ENCODE assay signal across 10 cellular contexts in genomic region chr10:122490786-122491680, GRCh38. TPM values are rescaled to one million over a fixed set of nuclear protein-coding genes. Genes with fewer than 3 reads are reported as not detected.
DNase-seq lines count a peak whose midpoint lies in the region; ATAC-seq and TF ChIP-seq lines count a peak whose summit lies in the region.
"Had no signal": no experiment of that assay in that cellular context is flagged by ENCODE, and none has a peak within 500 bp of the region (broad histone marks: within the 10 kb centered on the region; RNA-seq: fewer than 3 reads in every experiment).

No MANE protein-coding gene starts in this region.

- ATAC-seq in PC-3: no peak
- no peak for ATAC-seq in GM19463 (IDR thresholded peaks at IDR 0.05; ENCODE audit: unreplicated experiment)
- ATAC-seq: sciatic nerve had no signal

- 82% methylated on average over 26 of the region's 26 CpGs for WGBS in hepatocyte (ENCODE audit: low lambda C conversion rate, missing lambda C conversion rate)

- no peaks in the 10 kb centered on the region for H3K79me2 ChIP-seq in PC-3 (ENCODE audit: low read length)
- H3K79me2 ChIP-seq in hepatocyte: no peaks in the 10 kb centered on the region

- no peak overlapping the region for H2AFZ ChIP-seq in PC-3 (ENCODE audit: low read length)
- no peak overlapping the region for H2AFZ ChIP-seq in hepatocyte

- POLR2A ChIA-PET in PC-3 (lab: Charles Lee; ENCODE audit: unreplicated experiment): interaction anchor here (0.5 kb wide), 1 partner anchor 490 kb away, joined by 3 read pairs; no protein-coding TSS in a partner anchor

- CTCF ChIA-PET in PC-3 (lab: Charles Lee): no interaction called here

- no peaks in the 10 kb centered on the region for H4K20me1 ChIP-seq in PC-3 (ENCODE audit: low read length)
- no peaks in the 10 kb centered on the region for H4K20me1 ChIP-seq in hepatocyte (ENCODE audit: insufficient read depth, poor library complexity, severe bottlenecking)

- H3K9me2 ChIP-seq in PC-3 (replicated peaks; ENCODE audit: low read length) (no peaks in the 10 kb centered on the region), hepatocyte (replicated peaks; ENCODE audit: insufficient read depth) (no peaks in the 10 kb centered on the region)

- DNase-seq in PC-3 (no peak), fibroblast of pulmonary artery (ENCODE audit: low read depth) (peak; percentile 43), NCI-H82 treated with DMSO at 0.1 percent for 48 hours (lab: John Stamatoyannopoulos, UW; ENCODE audit: unreplicated experiment) (no peak), hepatocyte (ENCODE audit: low spot score) (no peak)
- peak; percentile 46 to 60 for DNase-seq in activated T-cell treated with anti-CD3 and anti-CD28 coated beads, Interleukin-2, amount 50 U/mL, for 48 hours
- DNase-seq in stimulated activated CD8-positive, alpha-beta memory T cell treated with anti-CD3 and anti-CD28 coated beads, Interleukin-7, amount 100 ng/mL, for 48 hours (ENCODE audit: extremely low read depth in 1 of 2, low read depth in 1 of 2): peak; percentile 22 to 26
- DNase-seq: KBM-7 had no signal

- H3F3A ChIP-seq in PC-3 (ENCODE audit: low read length, unreplicated experiment): no peaks in the 10 kb centered on the region

- H3K4me3 ChIP-seq in PC-3 (ENCODE audit: low read length): no peak overlapping the region
- no peak overlapping the region for H3K4me3 ChIP-seq in fibroblast of pulmonary artery (replicated peaks; ENCODE audit: low read depth, low read length)
- H3K4me3 ChIP-seq in hepatocyte: no peak overlapping the region

- no peak for TF ChIP-seq CTCF in PC-3 (conservative IDR thresholded peaks at IDR 0.05; ENCODE audit: low read depth, low read length)
- TF ChIP-seq CTCF in fibroblast of pulmonary artery (IDR thresholded peaks at IDR 0.05; ENCODE audit: low read length, missing control alignments): no peak
- no peak for TF ChIP-seq CTCF in hepatocyte (IDR thresholded peaks at IDR 0.05; ENCODE audit: poor library complexity)

- intact Hi-C loops in PC-3 (cut with micrococcal nuclease): no loop called here

- peaks cover 33% of the 10 kb centered on the region for H3K4me1 ChIP-seq in PC-3 (ENCODE audit: insufficient read depth, low read length)
- peaks cover 21% of the 10 kb centered on the region for H3K4me1 ChIP-seq in hepatocyte (ENCODE audit: insufficient read depth)

- no peak overlapping the region for H3K9ac ChIP-seq in PC-3 (ENCODE audit: low read length)

- H3K4me2 ChIP-seq in PC-3 (ENCODE audit: low read length) (no peak overlapping the region), hepatocyte (no peak overlapping the region)

- H3K9me3 ChIP-seq in PC-3 (ENCODE audit: low read length): no peaks in the 10 kb centered on the region
- H3K9me3 ChIP-seq in hepatocyte (ENCODE audit: low read depth): no peaks in the 10 kb centered on the region

- no peaks in the 10 kb centered on the region for H3K36me3 ChIP-seq in PC-3 (ENCODE audit: low read depth, low read length)
- no peaks in the 10 kb centered on the region for H3K36me3 ChIP-seq in hepatocyte (replicated peaks; ENCODE audit: insufficient read depth, low read depth)

- H3K27me3 ChIP-seq in PC-3 (ENCODE audit: low read length) (no peaks in the 10 kb centered on the region), hepatocyte (no peaks in the 10 kb centered on the region)

- H3K27ac ChIP-seq in PC-3 (ENCODE audit: low read length): peak overlapping the region; percentile 37; the same call in 1 of the 2 replicates
- no peak overlapping the region for H3K27ac ChIP-seq in hepatocyte

- BruUV-seq in PC-3 (replicated peaks; lab: Mats Ljungman, UMichigan): no TSS peak

RNA-seq across cellular contexts. Expression of gene HTRA1, which starts 29.7 kb away (rescaled TPM):
- total RNA-seq in PC-3 (2014; rRNA removed) (18.6 and 21.3 TPM in 2 replicates), hepatocyte (87.1 and 91.9 TPM in 2 replicates)
- 160 and 173 TPM in 2 replicates for polyA plus RNA-seq in hepatocyte

RNA-seq across cellular contexts. Expression of gene ARMS2, which starts 36.6 kb away (rescaled TPM):
- total RNA-seq in PC-3 (2014; rRNA removed) (not detected in 2 replicates), hepatocyte (not detected in 2 replicates)
- not detected in 2 replicates for polyA plus RNA-seq in hepatocyte
- total RNA-seq: sciatic nerve, SK-MEL-5 had no signal

Comparison
In these comparisons a context has a peak if more than half of its experiments do, and no peak if none do; other contexts are left out.
1. DNase-seq: peak in activated T-cell treated with anti-CD3 and anti-CD28 coated beads, Interleukin-2, amount 50 U/mL, for 48 hours (2 of 2), fibroblast of pulmonary artery (single experiment) and stimulated activated CD8-positive, alpha-beta memory T cell treated with anti-CD3 and anti-CD28 coated beads, Interleukin-7, amount 100 ng/mL, for 48 hours (2 of 2); none in PC-3 (single experiment), NCI-H82 treated with DMSO at 0.1 percent for 48 hours (single experiment) and hepatocyte (single experiment).